In the genomic region with DNA sequence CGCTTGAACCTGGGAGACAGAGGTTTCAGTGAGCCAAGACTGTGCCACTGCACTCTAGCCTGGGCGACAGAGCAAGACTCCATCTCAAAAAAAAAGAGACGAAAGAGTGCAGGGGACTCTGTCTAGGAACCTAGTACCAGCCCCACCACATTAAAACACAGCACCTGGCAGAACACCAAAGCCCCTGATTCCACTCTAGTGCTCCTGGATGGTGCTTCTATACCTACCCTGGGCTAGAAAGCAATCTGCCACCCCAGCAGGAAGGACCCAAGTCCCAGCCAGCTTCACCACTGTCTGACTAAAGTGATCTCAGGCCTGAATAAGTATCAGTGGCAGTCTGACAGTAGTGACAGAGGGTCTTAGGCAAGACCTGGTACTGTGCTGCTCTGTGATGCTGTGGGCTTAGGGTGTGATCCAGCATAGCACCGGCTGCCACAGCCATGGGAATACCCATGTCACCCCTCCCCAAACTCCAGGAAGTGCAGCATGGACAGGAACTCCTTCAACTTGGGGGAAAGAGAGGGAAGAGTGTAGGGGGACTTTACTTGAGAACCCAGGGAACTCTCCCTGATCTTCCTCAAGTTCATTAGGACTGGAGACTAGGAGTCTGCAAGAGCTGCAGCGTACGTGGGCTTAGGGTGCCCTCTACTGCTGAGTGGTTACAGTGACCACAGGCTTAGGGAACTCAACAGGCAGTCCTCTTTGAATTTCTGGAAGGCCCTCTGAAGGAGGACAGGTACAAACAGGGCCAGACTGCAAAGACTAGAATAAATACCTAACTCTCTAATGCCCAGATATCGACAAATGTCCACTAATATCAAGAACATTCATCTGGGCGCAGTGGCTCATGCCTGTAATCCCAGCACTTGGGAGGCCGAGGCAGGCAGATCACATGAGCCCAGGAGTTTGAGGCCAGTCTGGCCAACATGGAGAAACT, we compare ENCODE assay signal across 8 cellular contexts. TPM values are rescaled to one million over a fixed set of nuclear protein-coding genes. Genes with fewer than 3 reads are reported as not detected.
DNase-seq lines count a peak whose midpoint lies in the region; ATAC-seq and TF ChIP-seq lines count a peak whose summit lies in the region.

No MANE protein-coding gene starts in this region.

- peaks cover 5% of the 10 kb centered on the region in 2 donors for H3K4me1 Mint-ChIP-seq in natural killer cell
- peaks cover 15% of the 10 kb centered on the region for H3K4me1 Mint-ChIP-seq in stimulated activated naive CD8-positive, alpha-beta T cell treated with anti-CD3 and anti-CD28 coated beads, Interleukin-15, amount 100 ng/mL, for 72 hours

- no peak overlapping the region for H3K27ac Mint-ChIP-seq in natural killer cell
- H3K27ac Mint-ChIP-seq in stimulated activated naive CD8-positive, alpha-beta T cell treated with anti-CD3 and anti-CD28 coated beads, Interleukin-15, amount 100 ng/mL, for 72 hours, result no peak overlapping the region

- no peaks in the 10 kb centered on the region for H3K36me3 Mint-ChIP-seq in natural killer cell

- H3K9me3 Mint-ChIP-seq in natural killer cell, result no peaks in the 10 kb centered on the region
- H3K9me3 Mint-ChIP-seq in stimulated activated naive CD8-positive, alpha-beta T cell treated with anti-CD3 and anti-CD28 coated beads, Interleukin-15, amount 100 ng/mL, for 72 hours, result no peaks in the 10 kb centered on the region

- intact Hi-C loops in natural killer cell (cut with micrococcal nuclease), result loop anchor here (1.0 to 5.0 kb wide), 3 partner anchors 130 to 200 kb away; no protein-coding TSS in a partner anchor

- no peak overlapping the region for H3K4me3 ChIP-seq in epithelial cell of esophagus (ENCODE audit: low read length)

- peak; percentile 33 for DNase-seq in DMS 273 treated with DMSO at 0.1 percent for 48 hours (lab: John Stamatoyannopoulos, UW)
- peak; percentile 91 for DNase-seq in HT-29 (ENCODE audit: low spot score)
- peak; percentile 60 to 70 for DNase-seq in NOMO-1 (lab: John Stamatoyannopoulos, UW; ENCODE audit: unreplicated experiment in 2 of 2)
- DNase-seq in activated CD8-positive, alpha-beta memory T cell treated with anti-CD3 and anti-CD28 coated beads for 24 hours, result peak; percentile 77
- DNase-seq in epithelial cell of esophagus (ENCODE audit: low read depth), result peak; percentile 90
- DNase-seq in natural killer cell, result peak; percentile 56
- DNase-seq in stimulated activated naive CD8-positive, alpha-beta T cell treated with anti-CD3 and anti-CD28 coated beads, Interleukin-15, amount 100 ng/mL, for 72 hours, result peak; percentile 62 to 72

- TF ChIP-seq CTCF in epithelial cell of esophagus (IDR thresholded peaks at IDR 0.05; ENCODE audit: insufficient read depth, low read depth, low read length, missing control alignments), result peak; percentile 94
- peak; percentile 77 for TF ChIP-seq CTCF in natural killer cell (IDR thresholded peaks at IDR 0.05)

- ATAC-seq in natural killer cell, result peak; percentile 77 to 94 (median 89)
- peak; percentile 98 for ATAC-seq in stimulated activated naive CD8-positive, alpha-beta T cell treated with anti-CD3 and anti-CD28 coated beads, Interleukin-15, amount 100 ng/mL, for 72 hours
- no peak for ATAC-seq in HG02610 (IDR thresholded peaks at IDR 0.05; ENCODE audit: unreplicated experiment)

- no peak overlapping the region for H3K4me3 Mint-ChIP-seq in natural killer cell
- H3K4me3 Mint-ChIP-seq in stimulated activated naive CD8-positive, alpha-beta T cell treated with anti-CD3 and anti-CD28 coated beads, Interleukin-15, amount 100 ng/mL, for 72 hours, result no peak overlapping the region

- no peaks in the 10 kb centered on the region for H3K27me3 Mint-ChIP-seq in natural killer cell (ENCODE audit: low read depth in 2 of 2)
- no peaks in the 10 kb centered on the region for H3K27me3 Mint-ChIP-seq in stimulated activated naive CD8-positive, alpha-beta T cell treated with anti-CD3 and anti-CD28 coated beads, Interleukin-15, amount 100 ng/mL, for 72 hours

RNA-seq across cellular contexts. Expression of gene RNF43, which starts 30.0 kb away (rescaled TPM):
- 113 and 136 TPM in 2 replicates for total RNA-seq in HT-29 (2014; rRNA removed; shearing (Covaris generic))
- total RNA-seq in natural killer cell, result 1 to 10 TPM in 2 of 3 donors, under 1 TPM in 1; 0.95 to 1.1 (median 1.0) TPM

RNA-seq across cellular contexts. Expression of gene HSF5, which starts 40.9 kb away (rescaled TPM):
- total RNA-seq in HT-29 (2014; rRNA removed; shearing (Covaris generic)), result not detected in 2 replicates
- under 1 TPM; 0.45 to 1.00 (median 0.94) TPM for total RNA-seq in natural killer cell

Comparison
In these comparisons a context has a peak if more than half of its experiments do, and no peak if none do; other contexts are left out.
1. DNase-seq: peak in every context shown above with its lines; median percentile 91 in HT-29; 90 in epithelial cell of esophagus; 77 in activated CD8-positive, alpha-beta memory T cell treated with anti-CD3 and anti-CD28 coated beads for 24 hours; 67 in stimulated activated naive CD8-positive, alpha-beta T cell treated with anti-CD3 and anti-CD28 coated beads, Interleukin-15, amount 100 ng/mL, for 72 hours; 65 in NOMO-1; 56 in natural killer cell; 33 in DMS 273 treated with DMSO at 0.1 percent for 48 hours.
2. RNA of gene RNF43, which starts 30.0 kb away (total RNA-seq): 113 to 136 TPM in HT-29; 0.95 to 1.1 TPM in natural killer cell; every median in the first group is over 10 times any median in the second.